ENCODE assay signal across 16 cellular contexts in genomic region chr3:16150285-16150684, GRCh38. TPM values are rescaled to one million over a fixed set of nuclear protein-coding genes. Genes with fewer than 3 reads are reported as not detected.
"Had no signal": no experiment of that assay in that cellular context is flagged by ENCODE, and none has a peak within 500 bp of the region (broad histone marks: within the 10 kb centered on the region; RNA-seq: fewer than 3 reads in every experiment).

No MANE protein-coding gene starts in this region.

- H3K9me3 ChIP-seq: prostate gland had no signal

- H3K36me3 ChIP-seq: prostate gland, WERI-Rb-1 had no signal

- H3K4me3 Mint-ChIP-seq: activated CD8-positive, alpha-beta T cell treated with anti-CD3 and anti-CD28 coated beads for 36 hours; nephron had no signal

- DNase-seq: activated CD4-positive, alpha-beta T cell treated with anti-CD3 and anti-CD28 coated beads for 4 hours; activated CD8-positive, alpha-beta memory T cell treated with anti-CD3 and anti-CD28 coated beads, Interleukin-2, amount 50 U/mL, for 48 hours; activated CD8-positive, alpha-beta T cell treated with anti-CD3 and anti-CD28 coated beads for 36 hours; activated naive CD4-positive, alpha-beta T cell treated with Interleukin-2 at 50 U/mL for 16 hours; caudate nucleus; effector memory CD4-positive, alpha-beta T cell; glutamatergic neuron; left colon; mammary epithelial cell; stimulated activated CD4-positive, alpha-beta T cell treated with anti-CD3 and anti-CD28 coated beads, Interleukin-12 subunit alpha, Interleukin-12 subunit beta, amount 100 ng/mL, for 4 hours; stimulated activated naive CD4-positive, alpha-beta T cell; T-helper 1 cell; WERI-Rb-1 had no signal

- H3K27ac Mint-ChIP-seq: activated CD8-positive, alpha-beta T cell treated with anti-CD3 and anti-CD28 coated beads for 36 hours; nephron had no signal

- H3K4me1 ChIP-seq: prostate gland had no signal

- H3K27ac ChIP-seq: epithelial cell of prostate, prostate gland, WERI-Rb-1 had no signal

- H3K4me3 ChIP-seq: prostate gland had no signal

RNA-seq across cellular contexts. Expression of gene GALNT15, which starts 24.2 kb away (rescaled TPM):
- total RNA-seq: activated CD8-positive, alpha-beta T cell treated with anti-CD3 and anti-CD28 coated beads for 36 hours had no signal
